ENCODE assay signal across 19 cellular contexts in genomic region chr3:43765417-43766030, GRCh38.
DNase-seq lines count a peak whose midpoint lies in the region; ATAC-seq and TF ChIP-seq lines count a peak whose summit lies in the region.
"Had no signal": no experiment of that assay in that cellular context is flagged by ENCODE, and none has a peak within 500 bp of the region (broad histone marks: within the 10 kb centered on the region; RNA-seq: fewer than 3 reads in every experiment).

No MANE protein-coding gene starts in this region.

- H3K79me2 ChIP-seq in PC-3 (ENCODE audit: low read length), result no peaks in the 10 kb centered on the region

- no peaks in the 10 kb centered on the region for H3K9me2 ChIP-seq in PC-3 (replicated peaks; ENCODE audit: low read length)

- H3K9ac ChIP-seq in PC-3 (ENCODE audit: low read length), result no peak overlapping the region

- peaks cover 52% of the 10 kb centered on the region for H3K4me1 ChIP-seq in PC-3 (ENCODE audit: insufficient read depth, low read length)

- no peaks in the 10 kb centered on the region for H3K27me3 ChIP-seq in PC-3 (ENCODE audit: low read length)
- H3K27me3 ChIP-seq: suprapubic skin had no signal

- H3F3A ChIP-seq in PC-3 (ENCODE audit: low read length, unreplicated experiment), result no peaks in the 10 kb centered on the region

- no peak overlapping the region for H2AFZ ChIP-seq in PC-3 (ENCODE audit: low read length)

- intact Hi-C loops in PC-3 (cut with micrococcal nuclease), result loop anchor here (2.0 to 5.0 kb wide), 4 partner anchors 73 to 302 kb away; partner anchors contain the start of gene ABHD5
- intact Hi-C loops in sciatic nerve (cut with DNase I), result loop anchor here (5.0 kb wide), 1 partner anchor 432 kb away; no protein-coding TSS in a partner anchor

- CTCF ChIA-PET in PC-3 (lab: Charles Lee), result no interaction called here

- H3K4me2 ChIP-seq in PC-3 (ENCODE audit: low read length), result no peak overlapping the region

- H4K20me1 ChIP-seq in PC-3 (ENCODE audit: low read length), result no peaks in the 10 kb centered on the region

- H3K36me3 ChIP-seq in PC-3 (ENCODE audit: low read depth, low read length), result no peaks in the 10 kb centered on the region
- H3K36me3 ChIP-seq: suprapubic skin had no signal

- no peak overlapping the region for H3K4me3 ChIP-seq in PC-3 (ENCODE audit: low read length)
- H3K4me3 ChIP-seq: suprapubic skin had no signal

- BruUV-seq in PC-3 (replicated peaks; lab: Mats Ljungman, UMichigan), result no TSS peak

- DNase-seq in NCI-H2107 treated with DMSO at 0.1 percent for 48 hours (lab: John Stamatoyannopoulos, UW; ENCODE audit: unreplicated experiment) (peak; percentile 37), NCI-H2107 (lab: John Stamatoyannopoulos, UW) (no peak), PC-3 (peak; percentile 47), fibroblast of gingiva (ENCODE audit: low read depth) (peak; percentile 71), sciatic nerve (ENCODE audit: low spot score) (peak; percentile 64), SIG-M5 (lab: John Stamatoyannopoulos, UW) (no peak), Kasumi-1 (lab: John Stamatoyannopoulos, UW) (no peak)
- DNase-seq: 8988T; activated CD4-positive, alpha-beta T cell treated with anti-CD3 and anti-CD28 coated beads, Interleukin-2, amount 10 ng/mL, durations not matched to agents 24 days and 14 days; activated T-cell treated with anti-CD3 and anti-CD28 coated beads, Interleukin-2, amount 50 U/mL, for 4 hours; amygdala; COR-L47; effector CD8-positive, alpha-beta T cell; mesendoderm; NCI-H226; stimulated activated CD4-positive, alpha-beta T cell treated with anti-CD3 and anti-CD28 coated beads, Interleukin-12 subunit alpha, Interleukin-12 subunit beta, amount 100 ng/mL, for 4 hours; T-helper 2 cell had no signal

- ATAC-seq in PC-3, result no peak
- peak; percentile 27 for ATAC-seq in sciatic nerve
- ATAC-seq in esophagus mucosa, result no peak
- ATAC-seq: activated T-cell treated with anti-CD3 and anti-CD28 coated beads, Interleukin-2, amount 50 U/mL, for 4 hours had no signal

- POLR2A ChIA-PET in PC-3 (lab: Charles Lee; ENCODE audit: unreplicated experiment), result no interaction called here

- no peaks in the 10 kb centered on the region for H3K9me3 ChIP-seq in PC-3 (ENCODE audit: low read length)
- H3K9me3 ChIP-seq: suprapubic skin had no signal

- TF ChIP-seq CTCF in PC-3 (conservative IDR thresholded peaks at IDR 0.05; ENCODE audit: low read depth, low read length), result no peak

- H3K27ac ChIP-seq in PC-3 (ENCODE audit: low read length), result no peak overlapping the region
- H3K27ac ChIP-seq: suprapubic skin had no signal

Comparison
In these comparisons a context has a peak if more than half of its experiments do, and no peak if none do; other contexts are left out.
1. DNase-seq: peak in NCI-H2107 treated with DMSO at 0.1 percent for 48 hours (single experiment), PC-3 (single experiment), fibroblast of gingiva (single experiment) and sciatic nerve (single experiment); none in NCI-H2107 (single experiment), SIG-M5 (single experiment) and Kasumi-1 (0 of 2).